ENCODE assay signal across 9 cellular contexts in the genomic region with DNA sequence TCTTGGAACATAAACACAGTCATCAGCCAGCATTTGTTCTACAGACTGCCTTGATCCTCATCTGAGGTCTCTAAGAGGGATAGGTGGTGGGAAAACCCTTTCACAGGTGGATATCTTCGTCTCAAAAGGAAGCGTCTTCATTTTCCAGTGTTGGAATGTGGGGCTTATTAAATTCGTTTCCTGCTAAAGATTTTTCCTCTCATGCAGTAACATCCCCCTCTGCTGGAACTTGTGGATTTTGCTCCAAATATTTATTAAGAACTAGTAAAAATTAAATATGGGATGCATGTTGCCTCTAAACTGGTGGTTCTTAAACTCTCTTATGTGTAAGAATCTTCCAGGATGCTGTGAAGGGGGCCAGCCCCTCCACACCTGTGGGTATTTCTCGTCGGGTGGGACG. TPM values are rescaled to one million over a fixed set of nuclear protein-coding genes. Genes with fewer than 3 reads are reported as not detected.
DNase-seq lines count a peak whose midpoint lies in the region; ATAC-seq, FAIRE-seq and TF ChIP-seq lines count a peak whose summit lies in the region.
"Had no signal": no experiment of that assay in that cellular context is flagged by ENCODE, and none has a peak within 500 bp of the region (broad histone marks: within the 10 kb centered on the region; RNA-seq: fewer than 3 reads in every experiment).

No MANE protein-coding gene starts in this region.

- H3K27ac Mint-ChIP-seq in T-cell, result no peak overlapping the region
- no peak overlapping the region for H3K27ac Mint-ChIP-seq in activated CD8-positive, alpha-beta memory T cell treated with anti-CD3 and anti-CD28 coated beads, Interleukin-2, amount 10 ng/mL, durations not matched to agents 7 days and 5 days

- CTCF ChIA-PET in HCT116 (lab: Charles Lee), result interaction anchor here (0.7 kb wide), 1 partner anchor 10 kb away, joined by 3 read pairs; no protein-coding TSS in a partner anchor
- CTCF ChIA-PET in T-cell (lab: Charles Lee), result no interaction called here
- CTCF ChIA-PET in activated CD8-positive, alpha-beta memory T cell treated with anti-CD3 and anti-CD28 coated beads, Interleukin-2, amount 10 ng/mL, durations not matched to agents 7 days and 5 days (lab: Charles Lee), result no interaction called here

- no peaks in the 10 kb centered on the region for H3K79me2 ChIP-seq in HCT116 (ENCODE audit: insufficient read depth, low read length)

- H3K36me3 Mint-ChIP-seq in T-cell, result no peaks in the 10 kb centered on the region
- H3K36me3 Mint-ChIP-seq in activated CD8-positive, alpha-beta memory T cell treated with anti-CD3 and anti-CD28 coated beads, Interleukin-2, amount 10 ng/mL, durations not matched to agents 7 days and 5 days, result no peaks in the 10 kb centered on the region

- H3K27me3 Mint-ChIP-seq in T-cell, result peaks cover 22 to 27% of the 10 kb centered on the region in 2 donors
- peaks cover 35% of the 10 kb centered on the region for H3K27me3 Mint-ChIP-seq in activated CD8-positive, alpha-beta memory T cell treated with anti-CD3 and anti-CD28 coated beads, Interleukin-2, amount 10 ng/mL, durations not matched to agents 7 days and 5 days

- peaks cover 0 to 5% (median 0%) of the 10 kb centered on the region in 3 donors for H3K9me3 Mint-ChIP-seq in T-cell
- H3K9me3 Mint-ChIP-seq in activated CD8-positive, alpha-beta memory T cell treated with anti-CD3 and anti-CD28 coated beads, Interleukin-2, amount 10 ng/mL, durations not matched to agents 7 days and 5 days (ENCODE audit: low read depth), result no peaks in the 10 kb centered on the region

- BruUV-seq in HCT116 (replicated peaks; lab: Mats Ljungman, UMichigan), result no TSS peak

- no peaks in the 10 kb centered on the region; a peak in 1 of 4 replicates for H3K4me1 ChIP-seq in HCT116 (ENCODE audit: control insufficient read depth in 1 of 2, insufficient read depth in 2 of 2, low read length in 2 of 2)

- H3K4me2 ChIP-seq in HCT116 (ENCODE audit: low read length), result no peak overlapping the region

- no peak overlapping the region for H3K4me3 ChIP-seq in HCT116 (replicated peaks in 1 of 2; ENCODE audit: low read depth in 1 of 2, low read length in 2 of 2)

- no peak overlapping the region for H3K4me3 Mint-ChIP-seq in T-cell
- H3K4me3 Mint-ChIP-seq in activated CD8-positive, alpha-beta memory T cell treated with anti-CD3 and anti-CD28 coated beads, Interleukin-2, amount 10 ng/mL, durations not matched to agents 7 days and 5 days, result no peak overlapping the region

- H3K9me3 ChIP-seq in HCT116 (ENCODE audit: control insufficient read depth in 1 of 2, insufficient read depth in 1 of 2, low read depth in 1 of 2, low read length in 2 of 2), result no peaks in the 10 kb centered on the region

- RAD21 ChIA-PET in HCT116 (lab: Charles Lee; ENCODE audit: low non-redundant PET in 1 of 2, low total read pairs in 2 of 2, uncharacterized antibody in 2 of 2, unreplicated experiment in 2 of 2), result interaction anchor here in 1 of 2 experiments (1.3 kb wide), 1 partner anchor 52 kb away, joined by 4 read pairs; no protein-coding TSS in a partner anchor

- DNase-seq in HCT116 (ENCODE audit: low read depth, low spot score) (peak; percentile 52), SW480 (ENCODE audit: low spot score) (peak; percentile 31), iPS-NIHi7 (ENCODE audit: extremely low spot score) (peak; percentile 39), T-cell (no peak), H54 (ENCODE audit: insufficient read length, low spot score) (no peak)
- no peak for DNase-seq in stimulated activated CD8-positive, alpha-beta memory T cell treated with anti-CD3 and anti-CD28 coated beads, Interleukin-4, amount 100 ng/mL, for 48 hours
- DNase-seq in activated CD8-positive, alpha-beta memory T cell treated with anti-CD3 and anti-CD28 coated beads, Interleukin-2, amount 10 ng/mL, durations not matched to agents 7 days and 5 days, result no peak

- intact Hi-C loops in HCT116 (cut with micrococcal nuclease), result loop anchor here (1.0 to 2.0 kb wide), 2 partner anchors 53 to 1616 kb away; no protein-coding TSS in a partner anchor

- no peaks in the 10 kb centered on the region for H3K4me1 Mint-ChIP-seq in T-cell
- H3K4me1 Mint-ChIP-seq in activated CD8-positive, alpha-beta memory T cell treated with anti-CD3 and anti-CD28 coated beads, Interleukin-2, amount 10 ng/mL, durations not matched to agents 7 days and 5 days, result no peaks in the 10 kb centered on the region

- peak; percentile 63 to 93 (median 79) for TF ChIP-seq CTCF in HCT116 (IDR thresholded peaks at IDR 0.05 in 2 of 3, conservative IDR thresholded peaks at IDR 0.05 in 1 of 3; ENCODE audit: borderline replicate concordance in 1 of 3, insufficient read depth in 1 of 3, low read depth in 2 of 3, low read length in 2 of 3)

- peak overlapping the region; percentile 34 for H2AFZ ChIP-seq in HCT116 (ENCODE audit: low read depth, low read length, poor library complexity, severe bottlenecking)

- H3K27me3 ChIP-seq in HCT116 (ENCODE audit: insufficient read depth, low read length), result peaks cover 17% of the 10 kb centered on the region

- POLR2A ChIA-PET in HCT116 (lab: Charles Lee) (no interaction called here), T-cell (lab: Charles Lee) (no interaction called here)

- H4K20me1 ChIP-seq in HCT116 (ENCODE audit: insufficient read depth), result no peaks in the 10 kb centered on the region

- peak; percentile 93 for TF ChIP-seq RAD21 in HCT116 (IDR thresholded peaks at IDR 0.05; ENCODE audit: low read depth)

- TF ChIP-seq POLR2A in HCT116 (IDR thresholded peaks at IDR 0.05; ENCODE audit: borderline replicate concordance, extremely low read depth, insufficient read depth, insufficient read length) (no peak), H54 (IDR thresholded peaks at IDR 0.05; ENCODE audit: low read depth, low read length) (no peak)

- H3K9me2 ChIP-seq in HCT116 (ENCODE audit: insufficient read depth), result no peaks in the 10 kb centered on the region

- no peak overlapping the region for H3K9ac ChIP-seq in HCT116 (ENCODE audit: low read length)

- FAIRE-seq in A204.1 (lab: Jason Lieb, UNC), result peak; percentile 63
- no peak for FAIRE-seq in H54 (lab: Jason Lieb, UNC)
- FAIRE-seq: GM18507 had no signal

- ATAC-seq in HCT116 (peak; percentile 72), T-cell (replicated peaks in 1 of 4) (no peak)
- ATAC-seq in activated CD8-positive, alpha-beta memory T cell treated with anti-CD3 and anti-CD28 coated beads, Interleukin-2, amount 10 ng/mL, durations not matched to agents 7 days and 5 days, result no peak

- no peaks in the 10 kb centered on the region for H3K36me3 ChIP-seq in HCT116 (ENCODE audit: control insufficient read depth in 1 of 2, insufficient read depth in 2 of 2, low read length in 2 of 2)

- H3K27ac ChIP-seq in HCT116 (ENCODE audit: low read depth, low read length), result no peak overlapping the region

TF ChIP-seq in HCT116, 20 proteins besides CTCF, POLR2A, EP300 and RAD21:
- TF ChIP-seq, protein P1, sequence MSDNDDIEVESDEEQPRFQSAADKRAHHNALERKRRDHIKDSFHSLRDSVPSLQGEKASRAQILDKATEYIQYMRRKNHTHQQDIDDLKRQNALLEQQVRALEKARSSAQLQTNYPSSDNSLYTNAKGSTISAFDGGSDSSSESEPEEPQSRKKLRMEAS (IDR thresholded peaks at IDR 0.05), result 0 out of 2 replicates have a peak, but pooled peaks have one; percentile 24
- no peak for TF ChIP-seq POLR2AphosphoS5 (IDR thresholded peaks at IDR 0.05; ENCODE audit: low read depth, low read length)

RNA-seq across cellular contexts. Expression of gene MLYCD, which starts 20.1 kb away (rescaled TPM):
- total RNA-seq in HCT116 (2021; ENCODE audit: unreplicated experiment) (3.9 TPM), T-cell (10 to 100 TPM in 1 of 5 donors, 1 to 10 TPM in 4; 7.2 to 10.3 (median 9.1) TPM)
- 0.96 and 1.1 TPM in 2 replicates for polyA plus RNA-seq in HCT116 (2012)
- total RNA-seq in activated CD8-positive, alpha-beta memory T cell treated with anti-CD3 and anti-CD28 coated beads, Interleukin-2, amount 10 ng/mL, durations not matched to agents 7 days and 5 days, result 1 to 10 TPM; 5.3 to 5.7 TPM

Comparison
In these comparisons a context has a peak if more than half of its experiments do, and no peak if none do; other contexts are left out.
1. DNase-seq: peak in HCT116 (single experiment), SW480 (single experiment) and iPS-NIHi7 (single experiment); none in T-cell (0 of 34), stimulated activated CD8-positive, alpha-beta memory T cell treated with anti-CD3 and anti-CD28 coated beads, Interleukin-4, amount 100 ng/mL, for 48 hours (single experiment), activated CD8-positive, alpha-beta memory T cell treated with anti-CD3 and anti-CD28 coated beads, Interleukin-2, amount 10 ng/mL, durations not matched to agents 7 days and 5 days (single experiment) and H54 (single experiment).